In the genomic region with DNA sequence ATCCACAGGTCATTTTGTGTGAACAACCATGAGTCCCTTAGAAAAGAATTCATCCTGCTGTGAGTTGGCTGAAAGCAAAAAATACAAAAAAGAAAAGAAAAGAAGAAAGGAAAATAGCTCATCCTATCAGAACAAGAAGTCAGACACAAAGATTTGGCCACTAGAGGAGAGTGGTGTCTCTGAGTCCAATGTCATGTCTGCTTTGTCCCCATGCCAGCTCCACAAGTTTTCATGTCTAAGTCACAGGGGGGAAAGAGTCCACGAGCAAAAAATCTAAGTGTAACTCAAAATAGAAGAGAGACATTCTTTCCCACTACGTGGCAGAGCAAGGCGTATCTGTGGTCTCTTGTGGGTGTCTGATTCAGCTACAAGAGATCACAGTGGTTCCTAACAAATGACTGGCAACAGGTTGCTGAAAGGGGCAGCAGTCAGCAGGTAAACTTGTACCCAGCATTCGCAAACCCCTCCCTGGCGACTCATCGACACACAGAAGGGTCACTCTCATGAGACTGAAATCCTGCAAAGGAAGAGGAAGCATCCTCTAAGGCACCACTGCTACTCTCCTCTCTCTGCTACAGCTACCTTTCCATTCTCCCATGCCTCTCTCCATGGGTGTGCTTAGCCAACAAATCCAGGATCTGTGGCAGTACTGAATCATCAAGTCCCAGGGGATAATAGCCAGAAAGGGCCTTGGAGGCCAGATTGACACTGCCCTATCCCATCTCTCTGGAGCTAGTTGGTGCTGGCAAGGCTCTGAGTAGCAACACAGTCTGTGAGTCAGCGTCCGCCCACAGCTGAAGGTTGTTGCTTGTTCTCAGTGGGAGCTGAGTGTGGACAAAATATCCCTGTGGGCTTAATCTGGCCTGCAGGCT, we compare ENCODE assay signal across 9 cellular contexts.
DNase-seq lines count a peak whose midpoint lies in the region; ATAC-seq and TF ChIP-seq lines count a peak whose summit lies in the region.
"Had no signal": no experiment of that assay in that cellular context is flagged by ENCODE, and none has a peak within 500 bp of the region (broad histone marks: within the 10 kb centered on the region; RNA-seq: fewer than 3 reads in every experiment).

No MANE protein-coding gene starts in this region.

- H3K36me3 Mint-ChIP-seq in activated naive CD8-positive, alpha-beta T cell treated with anti-CD3 and anti-CD28 coated beads for 36 hours, result peaks cover 22% of the 10 kb centered on the region

- no peaks in the 10 kb centered on the region for H3F3A ChIP-seq in DOHH2 (ENCODE audit: control insufficient read depth, insufficient read depth)

- H3K36me3 ChIP-seq in DOHH2 (ENCODE audit: control insufficient read depth, low read length), result no peaks in the 10 kb centered on the region

- H3K4me1 ChIP-seq in DOHH2 (ENCODE audit: control insufficient read depth, low read length), result peaks cover 28% of the 10 kb centered on the region

- no peak overlapping the region for H3K27ac ChIP-seq in DOHH2 (ENCODE audit: low read depth, low read length)
- no peak overlapping the region for H3K27ac ChIP-seq in RWPE1
- H3K27ac ChIP-seq: SK-N-MC had no signal

- no peaks in the 10 kb centered on the region for H3K9me3 ChIP-seq in DOHH2 (ENCODE audit: control insufficient read depth, insufficient read depth, low read length)

- no peaks in the 10 kb centered on the region for H3K79me2 ChIP-seq in DOHH2 (ENCODE audit: control insufficient read depth, low read length)

- no peak overlapping the region for H3K4me3 ChIP-seq in DOHH2 (ENCODE audit: low read length)
- H3K4me3 ChIP-seq: SK-N-MC had no signal

- peak overlapping the region; percentile 98 for H3K27ac Mint-ChIP-seq in activated naive CD8-positive, alpha-beta T cell treated with anti-CD3 and anti-CD28 coated beads for 36 hours

- peak; percentile 19 for TF ChIP-seq CTCF in DOHH2 (IDR thresholded peaks at IDR 0.05; ENCODE audit: low read depth, low read length, poor library complexity, severe bottlenecking)
- TF ChIP-seq CTCF in RWPE1 (conservative IDR thresholded peaks at IDR 0.05; ENCODE audit: low read depth), result no peak

- no peak overlapping the region for H3K4me2 ChIP-seq in DOHH2 (ENCODE audit: low read length)

- POLR2A ChIA-PET in RWPE1 (lab: Yijun Ruan, JAX; ENCODE audit: low non-redundant PET), result no interaction called here

- no peaks in the 10 kb centered on the region for H3K9me2 ChIP-seq in DOHH2 (replicated peaks; ENCODE audit: control insufficient read depth, low read length)

- H3K9me3 Mint-ChIP-seq in activated naive CD8-positive, alpha-beta T cell treated with anti-CD3 and anti-CD28 coated beads for 36 hours, result peaks cover 11% of the 10 kb centered on the region

- peaks cover 77% of the 10 kb centered on the region for H3K4me1 Mint-ChIP-seq in activated naive CD8-positive, alpha-beta T cell treated with anti-CD3 and anti-CD28 coated beads for 36 hours

- H3K27me3 ChIP-seq in DOHH2 (ENCODE audit: control insufficient read depth, low read length), result no peaks in the 10 kb centered on the region

- DNase-seq in RWPE1 (ENCODE audit: low spot score) (peak; percentile 17), inferior parietal cortex (ENCODE audit: extremely low spot score) (peak; percentile 47), NCI-H187 (lab: John Stamatoyannopoulos, UW) (no peak)
- DNase-seq in activated naive CD8-positive, alpha-beta T cell treated with anti-CD3 and anti-CD28 coated beads for 36 hours, result peak; percentile 65
- peak; percentile 83 for DNase-seq in stimulated activated CD4-positive, alpha-beta T cell treated with anti-CD3 and anti-CD28 coated beads, Interleukin-4, amount 100 ng/mL, for 24 hours

- CTCF ChIA-PET in RWPE1 (lab: Yijun Ruan, JAX), result no interaction called here

- H4K20me1 ChIP-seq in DOHH2 (ENCODE audit: control insufficient read depth, insufficient read depth, low read depth, low read length), result no peaks in the 10 kb centered on the region

- peak; percentile 34 for ATAC-seq in HG02759 (IDR thresholded peaks at IDR 0.05; ENCODE audit: unreplicated experiment)
- no peak for ATAC-seq in HG02970 (IDR thresholded peaks at IDR 0.05; ENCODE audit: low FRiP score, unreplicated experiment)

- no peaks in the 10 kb centered on the region for H3K27me3 Mint-ChIP-seq in activated naive CD8-positive, alpha-beta T cell treated with anti-CD3 and anti-CD28 coated beads for 36 hours

- peak overlapping the region; percentile 82 for H3K4me3 Mint-ChIP-seq in activated naive CD8-positive, alpha-beta T cell treated with anti-CD3 and anti-CD28 coated beads for 36 hours

Comparison
In these comparisons a context has a peak if more than half of its experiments do, and no peak if none do; other contexts are left out.
1. DNase-seq: peak in RWPE1 (single experiment), activated naive CD8-positive, alpha-beta T cell treated with anti-CD3 and anti-CD28 coated beads for 36 hours (single experiment), inferior parietal cortex (single experiment) and stimulated activated CD4-positive, alpha-beta T cell treated with anti-CD3 and anti-CD28 coated beads, Interleukin-4, amount 100 ng/mL, for 24 hours (single experiment); none in NCI-H187 (0 of 2).